Comparison of ENCODE assay signal across 9 cellular contexts in genomic region chrX:30060718-30061117, GRCh38.
DNase-seq lines count a peak whose midpoint lies in the region; ATAC-seq and TF ChIP-seq lines count a peak whose summit lies in the region.
"Had no signal": no experiment of that assay in that cellular context is flagged by ENCODE, and none has a peak within 500 bp of the region (broad histone marks: within the 10 kb centered on the region; RNA-seq: fewer than 3 reads in every experiment).

No MANE protein-coding gene starts in this region.

- no peaks in the 10 kb centered on the region for H4K20me1 ChIP-seq in neural progenitor cell (ENCODE audit: low read depth)

- no peak for TF ChIP-seq POLR2A in lower leg skin (IDR thresholded peaks at IDR 0.05)

- no peaks in the 10 kb centered on the region for H3K4me1 ChIP-seq in neural progenitor cell

- TF ChIP-seq EP300 in Ishikawa (IDR thresholded peaks at IDR 0.05; ENCODE audit: borderline replicate concordance): no peak

- H3K4me3 ChIP-seq in cardiac fibroblast (replicated peaks in 1 of 2; ENCODE audit: low read depth in 2 of 2, low read length in 2 of 2) (no peak overlapping the region), neural progenitor cell (no peak overlapping the region), lower leg skin (ENCODE audit: low read depth, poor library complexity, severe bottlenecking) (no peak overlapping the region)
- H3K4me3 ChIP-seq: MG63 had no signal

- no peaks in the 10 kb centered on the region for H3K27me3 ChIP-seq in neural progenitor cell
- H3K27me3 ChIP-seq: MG63 had no signal

- H3K27ac Mint-ChIP-seq in neural progenitor cell: no peak overlapping the region
- H3K27ac Mint-ChIP-seq in activated naive CD8-positive, alpha-beta T cell treated with anti-CD3 and anti-CD28 coated beads for 36 hours: no peak overlapping the region

- no peak overlapping the region for H3K4me3 Mint-ChIP-seq in neural progenitor cell
- H3K4me3 Mint-ChIP-seq in activated naive CD8-positive, alpha-beta T cell treated with anti-CD3 and anti-CD28 coated beads for 36 hours: no peak overlapping the region

- no peaks in the 10 kb centered on the region for H3K79me2 ChIP-seq in neural progenitor cell (ENCODE audit: low read depth)

- peaks cover 3% of the 10 kb centered on the region for H3K9me3 Mint-ChIP-seq in neural progenitor cell
- peaks cover 2% of the 10 kb centered on the region for H3K9me3 Mint-ChIP-seq in activated naive CD8-positive, alpha-beta T cell treated with anti-CD3 and anti-CD28 coated beads for 36 hours

- ATAC-seq in GM21390 (IDR thresholded peaks at IDR 0.05; ENCODE audit: unreplicated experiment): no peak

- no peaks in the 10 kb centered on the region for H3F3A ChIP-seq in neural progenitor cell (ENCODE audit: low read depth)

- no peak overlapping the region for H3K4me2 ChIP-seq in neural progenitor cell

- H3K27ac ChIP-seq in neural progenitor cell: no peak overlapping the region

- no peaks in the 10 kb centered on the region for H3K36me3 ChIP-seq in neural progenitor cell
- H3K36me3 ChIP-seq: MG63 had no signal

- H3K4me1 Mint-ChIP-seq in neural progenitor cell: no peaks in the 10 kb centered on the region
- H3K4me1 Mint-ChIP-seq in activated naive CD8-positive, alpha-beta T cell treated with anti-CD3 and anti-CD28 coated beads for 36 hours: no peaks in the 10 kb centered on the region

- H3K36me3 Mint-ChIP-seq in neural progenitor cell: no peaks in the 10 kb centered on the region
- no peaks in the 10 kb centered on the region for H3K36me3 Mint-ChIP-seq in activated naive CD8-positive, alpha-beta T cell treated with anti-CD3 and anti-CD28 coated beads for 36 hours

- peak; percentile 35 for TF ChIP-seq RAD21 in Ishikawa (IDR thresholded peaks at IDR 0.05; ENCODE audit: low read depth)

- in situ Hi-C loops in GM13977 (cut with MboI; ENCODE audit: low pct_unique_long_range_greater_than_20kb, low sequenced_read_pairs, unreplicated experiment): no loop called here

- no peak overlapping the region for H3K9ac ChIP-seq in neural progenitor cell

- intact Hi-C loops in lower leg skin (cut with DNase I; ENCODE audit: low total_unique reads): no loop called here

- peak; percentile 38 for TF ChIP-seq CTCF in GM13977 (IDR thresholded peaks at IDR 0.05; ENCODE audit: extremely low read depth, insufficient read depth, missing control alignments)
- TF ChIP-seq CTCF in cardiac fibroblast (IDR thresholded peaks at IDR 0.05; ENCODE audit: low read depth, low read length): peak; percentile 46
- peak; percentile 66 for TF ChIP-seq CTCF in neural progenitor cell (IDR thresholded peaks at IDR 0.05)
- TF ChIP-seq CTCF in lower leg skin (IDR thresholded peaks at IDR 0.05): no peak

- DNase-seq in GM13977 (ENCODE audit: low spot score) (no peak), cardiac fibroblast (ENCODE audit: low read depth in 2 of 2) (peak; percentile 26), neural progenitor cell (ENCODE audit: low spot score) (peak; percentile 37), lower leg skin (ENCODE audit: low spot score in 2 of 2) (no peak)
- DNase-seq in central memory CD4-positive, alpha-beta T cell: no peak
- no peak for DNase-seq in activated naive CD8-positive, alpha-beta T cell treated with anti-CD3 and anti-CD28 coated beads for 36 hours
- DNase-seq: MG63 had no signal

- peaks cover 2% of the 10 kb centered on the region for H3K27me3 Mint-ChIP-seq in neural progenitor cell (ENCODE audit: insufficient read depth, low read depth)
- no peaks in the 10 kb centered on the region for H3K27me3 Mint-ChIP-seq in activated naive CD8-positive, alpha-beta T cell treated with anti-CD3 and anti-CD28 coated beads for 36 hours

- WGBS in lower leg skin, 2 donors: 25 to 30% methylated on average over 2 of the region's 2 CpGs

- no peak overlapping the region for H2AFZ ChIP-seq in neural progenitor cell (replicated peaks)

- H3K9me3 ChIP-seq in neural progenitor cell (ENCODE audit: low read depth): peaks cover 2% of the 10 kb centered on the region
- H3K9me3 ChIP-seq: MG63 had no signal

TF ChIP-seq in Ishikawa, 13 proteins besides CTCF, POLR2A, EP300 and RAD21:
- no peak for TF ChIP-seq TEAD4 (IDR thresholded peaks at IDR 0.05)
- TF ChIP-seq NFIC (IDR thresholded peaks at IDR 0.05): no peak
- TF ChIP-seq CREB1 (IDR thresholded peaks at IDR 0.05; ENCODE audit: low read depth): no peak
- TF ChIP-seq FOXM1 (IDR thresholded peaks at IDR 0.05; ENCODE audit: borderline replicate concordance, low read depth): no peak
- no peak for TF ChIP-seq ZBTB7A (IDR thresholded peaks at IDR 0.05; ENCODE audit: low read depth)
- no peak for TF ChIP-seq CEBPB (IDR thresholded peaks at IDR 0.05)
- TF ChIP-seq EGR1 (IDR thresholded peaks at IDR 0.05): no peak
TF ChIP-seq in Ishikawa: peak in this region for 0.

Comparison
In these comparisons a context has a peak if more than half of its experiments do, and no peak if none do; other contexts are left out.
1. DNase-seq: peak in cardiac fibroblast (2 of 2) and neural progenitor cell (single experiment); none in GM13977 (single experiment), central memory CD4-positive, alpha-beta T cell (single experiment), lower leg skin (0 of 2) and activated naive CD8-positive, alpha-beta T cell treated with anti-CD3 and anti-CD28 coated beads for 36 hours (single experiment).
2. CTCF ChIP-seq: peak in GM13977 (single experiment), cardiac fibroblast (single experiment) and neural progenitor cell (single experiment); none in lower leg skin (0 of 3).